8 cellular contexts compared by ENCODE assay signal in genomic region chr22:33271390-33272161, GRCh38.
DNase-seq lines count a peak whose midpoint lies in the region; ATAC-seq lines count a peak whose summit lies in the region.

No MANE protein-coding gene starts in this region.

- ATAC-seq in GM21528 (IDR thresholded peaks at IDR 0.05; ENCODE audit: low FRiP score, unreplicated experiment) = peak; percentile 62
- peak; percentile 87 for ATAC-seq in Right ventricle myocardium superior (ENCODE audit: poor library complexity)
- no peak for ATAC-seq in natural killer cell treated with Interleukin-12 subunit alpha and Interleukin-12 subunit beta and Interleukin-15 and Interleukin-18, amount 100 ng/mL, for 72 hours

- H3K27ac Mint-ChIP-seq in activated CD4-positive, alpha-beta memory T cell treated with anti-CD3 and anti-CD28 coated beads for 36 hours = no peak overlapping the region
- no peak overlapping the region for H3K27ac Mint-ChIP-seq in T-helper 2 cell treated with Interferon-gamma antibody and Interleukin-4, amounts not matched to agents 5 μg/mL and 100 μg/mL, for 36 hours
- no peak overlapping the region for H3K27ac Mint-ChIP-seq in natural killer cell treated with Interleukin-12 subunit alpha and Interleukin-12 subunit beta and Interleukin-15 and Interleukin-18, amount 100 ng/mL, for 72 hours

- CTCF ChIA-PET in activated CD4-positive, alpha-beta memory T cell treated with anti-CD3 and anti-CD28 coated beads for 36 hours (lab: Charles Lee) = no interaction called here

- intact Hi-C loops in Right ventricle myocardium superior (cut with DNase I) = no loop called here
- intact Hi-C loops in activated CD4-positive, alpha-beta memory T cell treated with anti-CD3 and anti-CD28 coated beads for 36 hours (cut with micrococcal nuclease) = no loop called here

- H3K36me3 Mint-ChIP-seq in activated CD4-positive, alpha-beta memory T cell treated with anti-CD3 and anti-CD28 coated beads for 36 hours = no peaks in the 10 kb centered on the region
- H3K36me3 Mint-ChIP-seq in T-helper 2 cell treated with Interferon-gamma antibody and Interleukin-4, amounts not matched to agents 5 μg/mL and 100 μg/mL, for 36 hours (ENCODE audit: low read depth) = no peaks in the 10 kb centered on the region
- no peaks in the 10 kb centered on the region for H3K36me3 Mint-ChIP-seq in natural killer cell treated with Interleukin-12 subunit alpha and Interleukin-12 subunit beta and Interleukin-15 and Interleukin-18, amount 100 ng/mL, for 72 hours

- H3K27me3 Mint-ChIP-seq in activated CD4-positive, alpha-beta memory T cell treated with anti-CD3 and anti-CD28 coated beads for 36 hours = no peaks in the 10 kb centered on the region
- H3K27me3 Mint-ChIP-seq in T-helper 2 cell treated with Interferon-gamma antibody and Interleukin-4, amounts not matched to agents 5 μg/mL and 100 μg/mL, for 36 hours (ENCODE audit: low read depth) = no peaks in the 10 kb centered on the region
- no peaks in the 10 kb centered on the region for H3K27me3 Mint-ChIP-seq in natural killer cell treated with Interleukin-12 subunit alpha and Interleukin-12 subunit beta and Interleukin-15 and Interleukin-18, amount 100 ng/mL, for 72 hours

- POLR2A ChIA-PET in activated CD4-positive, alpha-beta memory T cell treated with anti-CD3 and anti-CD28 coated beads for 36 hours (lab: Charles Lee) = no interaction called here

- peak; percentile 34 for DNase-seq in D341Med (ENCODE audit: low spot score)
- peak; percentile 94 for DNase-seq in NAMALWA (ENCODE audit: low spot score)
- peak; percentile 76 for DNase-seq in Right ventricle myocardium superior
- no peak for DNase-seq in activated CD8-positive, alpha-beta memory T cell treated with anti-CD3 and anti-CD28 coated beads for 24 hours
- DNase-seq in activated CD4-positive, alpha-beta memory T cell treated with anti-CD3 and anti-CD28 coated beads for 36 hours = no peak
- DNase-seq in T-helper 2 cell treated with Interferon-gamma antibody and Interleukin-4, amounts not matched to agents 5 μg/mL and 100 μg/mL, for 36 hours (ENCODE audit: low spot score) = no peak
- no peak for DNase-seq in natural killer cell treated with Interleukin-12 subunit alpha and Interleukin-12 subunit beta and Interleukin-15 and Interleukin-18, amount 100 ng/mL, for 72 hours (ENCODE audit: low spot score)

- H3K9me3 Mint-ChIP-seq in activated CD4-positive, alpha-beta memory T cell treated with anti-CD3 and anti-CD28 coated beads for 36 hours = peaks cover 2% of the 10 kb centered on the region
- H3K9me3 Mint-ChIP-seq in T-helper 2 cell treated with Interferon-gamma antibody and Interleukin-4, amounts not matched to agents 5 μg/mL and 100 μg/mL, for 36 hours = no peaks in the 10 kb centered on the region
- H3K9me3 Mint-ChIP-seq in natural killer cell treated with Interleukin-12 subunit alpha and Interleukin-12 subunit beta and Interleukin-15 and Interleukin-18, amount 100 ng/mL, for 72 hours = no peaks in the 10 kb centered on the region

- H3K4me1 Mint-ChIP-seq in activated CD4-positive, alpha-beta memory T cell treated with anti-CD3 and anti-CD28 coated beads for 36 hours (ENCODE audit: low read depth) = no peaks in the 10 kb centered on the region
- H3K4me1 Mint-ChIP-seq in T-helper 2 cell treated with Interferon-gamma antibody and Interleukin-4, amounts not matched to agents 5 μg/mL and 100 μg/mL, for 36 hours (ENCODE audit: low read depth) = no peaks in the 10 kb centered on the region
- no peaks in the 10 kb centered on the region for H3K4me1 Mint-ChIP-seq in natural killer cell treated with Interleukin-12 subunit alpha and Interleukin-12 subunit beta and Interleukin-15 and Interleukin-18, amount 100 ng/mL, for 72 hours (ENCODE audit: low read depth in 2 of 2)

- H3K4me3 Mint-ChIP-seq in activated CD4-positive, alpha-beta memory T cell treated with anti-CD3 and anti-CD28 coated beads for 36 hours = no peak overlapping the region
- no peak overlapping the region for H3K4me3 Mint-ChIP-seq in T-helper 2 cell treated with Interferon-gamma antibody and Interleukin-4, amounts not matched to agents 5 μg/mL and 100 μg/mL, for 36 hours
- H3K4me3 Mint-ChIP-seq in natural killer cell treated with Interleukin-12 subunit alpha and Interleukin-12 subunit beta and Interleukin-15 and Interleukin-18, amount 100 ng/mL, for 72 hours = no peak overlapping the region

Comparison
In these comparisons a context has a peak if more than half of its experiments do, and no peak if none do; other contexts are left out.
1. DNase-seq: peak in D341Med (single experiment), NAMALWA (single experiment) and Right ventricle myocardium superior (single experiment); none in activated CD8-positive, alpha-beta memory T cell treated with anti-CD3 and anti-CD28 coated beads for 24 hours (single experiment), activated CD4-positive, alpha-beta memory T cell treated with anti-CD3 and anti-CD28 coated beads for 36 hours (single experiment), T-helper 2 cell treated with Interferon-gamma antibody and Interleukin-4, amounts not matched to agents 5 μg/mL and 100 μg/mL, for 36 hours (single experiment) and natural killer cell treated with Interleukin-12 subunit alpha and Interleukin-12 subunit beta and Interleukin-15 and Interleukin-18, amount 100 ng/mL, for 72 hours (single experiment).
2. ATAC-seq: peak in GM21528 (single experiment) and Right ventricle myocardium superior (single experiment); none in natural killer cell treated with Interleukin-12 subunit alpha and Interleukin-12 subunit beta and Interleukin-15 and Interleukin-18, amount 100 ng/mL, for 72 hours (0 of 2).